ENCODE assay signal across 1 cellular context in genomic region chr7:143426479-143427142, GRCh38.
TF ChIP-seq lines count a peak whose summit lies in the region.

No MANE protein-coding gene starts in this region.

TF ChIP-seq in K562, 482 proteins besides CTCF, POLR2A, EP300 and RAD21 (continued from another document and continues in another):
- peak; percentile 31; the same call in 1 of the 2 replicates for TF ChIP-seq HES1 (IDR thresholded peaks at IDR 0.05; ENCODE audit: low read depth)
- no peak for TF ChIP-seq SMAD2 (IDR thresholded peaks at IDR 0.05; ENCODE audit: low read depth, low read length)
- no peak for TF ChIP-seq MBD2 (IDR thresholded peaks at IDR 0.05; ENCODE audit: borderline replicate concordance, low read depth)
- no peak for TF ChIP-seq ZBTB49 (CRISPR knock-in tag; IDR thresholded peaks at IDR 0.05; ENCODE audit: borderline replicate concordance)
- no peak for TF ChIP-seq ZNF398 (CRISPR knock-in tag; IDR thresholded peaks at IDR 0.05)
- TF ChIP-seq CREB3L1 (IDR thresholded peaks at IDR 0.05; ENCODE audit: borderline replicate concordance, low read depth), result 0 out of 2 replicates have a peak, but pooled peaks have one; percentile 28
- TF ChIP-seq ADNP (tag; IDR thresholded peaks at IDR 0.05), result no peak
- TF ChIP-seq STAG1 (CRISPR knock-in tag; IDR thresholded peaks at IDR 0.05; ENCODE audit: borderline replicate concordance), result no peak
- TF ChIP-seq SAFB (IDR thresholded peaks at IDR 0.05; ENCODE audit: borderline replicate concordance, low read depth, low read length), result no peak
- TF ChIP-seq MYBL2 (IDR thresholded peaks at IDR 0.05; ENCODE audit: low read depth), result no peak; the same call in 1 of the 2 replicates
- no peak for TF ChIP-seq MYBL2 (CRISPR knock-in tag; IDR thresholded peaks at IDR 0.05; ENCODE audit: borderline replicate concordance)
- TF ChIP-seq ZNF274 (IDR thresholded peaks at IDR 0.05; ENCODE audit: borderline replicate concordance, low read depth, low read length), result no peak
- no peak for TF ChIP-seq BACH1 (tag; IDR thresholded peaks at IDR 0.05)
- peak; percentile 55 for TF ChIP-seq JUND (IDR thresholded peaks at IDR 0.05; ENCODE audit: borderline replicate concordance, low read depth, low read length)
- TF ChIP-seq JUND (tag; IDR thresholded peaks at IDR 0.05; ENCODE audit: borderline replicate concordance, low read depth, low read length), result peak; percentile 68; the same call in 1 of the 3 replicates
- no peak for TF ChIP-seq IFI16 (CRISPR knock-in tag; IDR thresholded peaks at IDR 0.05)
- no peak for TF ChIP-seq SIRT6 (IDR thresholded peaks at IDR 0.05; ENCODE audit: low read depth, low read length)
- TF ChIP-seq ZNF232 (CRISPR knock-in tag; IDR thresholded peaks at IDR 0.05), result no peak
- no peak for TF ChIP-seq NEUROD1 (IDR thresholded peaks at IDR 0.05; ENCODE audit: borderline replicate concordance, low read depth, low read length, partially characterized antibody)
- TF ChIP-seq ZNF134 (CRISPR knock-in tag; conservative IDR thresholded peaks at IDR 0.05), result no peak
- no peak for TF ChIP-seq CBX8 (IDR thresholded peaks at IDR 0.05; ENCODE audit: borderline replicate concordance, extremely low read depth, low read depth, low read length, poor library complexity, severe bottlenecking)
- no peak for TF ChIP-seq E2F5 (CRISPR knock-in tag; IDR thresholded peaks at IDR 0.05)
- no peak for TF ChIP-seq HINFP (tag; conservative IDR thresholded peaks at IDR 0.05; ENCODE audit: low read depth)
- no peak for TF ChIP-seq ZNF324 (CRISPR knock-in tag; IDR thresholded peaks at IDR 0.05)
- no peak for TF ChIP-seq FOXJ3 (CRISPR knock-in tag; IDR thresholded peaks at IDR 0.05)
- TF ChIP-seq PRDM10 (IDR thresholded peaks at IDR 0.05; ENCODE audit: partially characterized antibody), result no peak
- no peak for TF ChIP-seq ASH1L (IDR thresholded peaks at IDR 0.05; ENCODE audit: borderline replicate concordance, low read depth, partially characterized antibody)
- no peak for TF ChIP-seq RUNX1 (IDR thresholded peaks at IDR 0.05; ENCODE audit: low read depth)
- no peak; the same call in 1 of the 2 replicates for TF ChIP-seq ETV5 (CRISPR knock-in tag; IDR thresholded peaks at IDR 0.05; ENCODE audit: low read depth)
- no peak for TF ChIP-seq ZC3H4 (CRISPR knock-in tag; IDR thresholded peaks at IDR 0.05; ENCODE audit: borderline replicate concordance)
- no peak for TF ChIP-seq ZNF24 (IDR thresholded peaks at IDR 0.05)
- no peak for TF ChIP-seq KLF16 (IDR thresholded peaks at IDR 0.05)
- peak; percentile 87 for TF ChIP-seq SMARCA4 (IDR thresholded peaks at IDR 0.05)
- no peak for TF ChIP-seq SUPT5H (IDR thresholded peaks at IDR 0.05)
- no peak for TF ChIP-seq ZC3H8 (IDR thresholded peaks at IDR 0.05)
- TF ChIP-seq RNF2 (IDR thresholded peaks at IDR 0.05), result no peak
- TF ChIP-seq ZNF586 (CRISPR knock-in tag; conservative IDR thresholded peaks at IDR 0.05), result no peak
- TF ChIP-seq ZNF668 (CRISPR knock-in tag; IDR thresholded peaks at IDR 0.05), result no peak
- TF ChIP-seq BRD4 (IDR thresholded peaks at IDR 0.05), result no peak
- TF ChIP-seq SMARCC2 (IDR thresholded peaks at IDR 0.05; ENCODE audit: low read depth), result peak; percentile 75; the same call in 1 of the 2 replicates
- no peak for TF ChIP-seq AFF1 (IDR thresholded peaks at IDR 0.05; ENCODE audit: low read depth in 1 of 2, partially characterized antibody in 2 of 2)
- no peak for TF ChIP-seq LEF1 (IDR thresholded peaks at IDR 0.05)
- TF ChIP-seq FIP1L1 (IDR thresholded peaks at IDR 0.05; ENCODE audit: low read depth, low read length, poor library complexity, severe bottlenecking), result no peak
- TF ChIP-seq CBX3 (IDR thresholded peaks at IDR 0.05; ENCODE audit: borderline replicate concordance in 1 of 2, low read length in 2 of 2), result peak in 1 of 2 experiments; percentile 78; a peak in 1 of 3 replicates
- no peak for TF ChIP-seq ZNF766 (CRISPR knock-in tag; conservative IDR thresholded peaks at IDR 0.05)
- TF ChIP-seq THRB (CRISPR knock-in tag; conservative IDR thresholded peaks at IDR 0.05), result no peak
